ENCODE assay signal across 1 cellular context in the genomic region with DNA sequence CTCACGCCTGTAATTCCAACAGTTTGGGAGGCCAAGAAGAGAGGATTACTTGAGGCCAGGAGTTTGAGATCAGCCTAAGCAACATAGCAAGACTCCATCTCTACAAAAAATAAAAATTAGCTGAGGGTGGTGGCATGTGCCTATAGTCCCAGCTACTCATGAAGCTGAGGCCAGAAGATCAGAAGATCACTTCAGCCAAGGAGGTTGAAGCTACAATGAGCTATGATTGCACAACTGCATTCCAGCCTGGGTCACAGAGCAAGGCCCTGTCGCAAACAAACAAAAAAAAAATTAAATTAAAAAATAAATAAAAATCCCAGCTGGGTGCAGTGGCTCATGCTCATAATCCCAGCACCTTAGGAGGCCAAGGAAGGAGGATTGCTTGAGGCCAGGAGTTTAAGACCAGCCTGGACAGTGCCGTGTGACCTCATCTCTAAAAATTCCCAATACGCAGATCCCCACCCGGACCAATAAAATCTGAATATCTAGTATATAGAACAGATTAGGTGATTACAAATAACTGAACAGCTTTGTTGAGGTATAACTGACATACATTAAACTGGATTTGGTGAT.
TF ChIP-seq lines count a peak whose summit lies in the region.

No MANE protein-coding gene starts in this region.

TF ChIP-seq in HepG2, 621 proteins besides CTCF, POLR2A, EP300 and RAD21 (continued from another document and continues in another):
- TF ChIP-seq, protein P1, sequence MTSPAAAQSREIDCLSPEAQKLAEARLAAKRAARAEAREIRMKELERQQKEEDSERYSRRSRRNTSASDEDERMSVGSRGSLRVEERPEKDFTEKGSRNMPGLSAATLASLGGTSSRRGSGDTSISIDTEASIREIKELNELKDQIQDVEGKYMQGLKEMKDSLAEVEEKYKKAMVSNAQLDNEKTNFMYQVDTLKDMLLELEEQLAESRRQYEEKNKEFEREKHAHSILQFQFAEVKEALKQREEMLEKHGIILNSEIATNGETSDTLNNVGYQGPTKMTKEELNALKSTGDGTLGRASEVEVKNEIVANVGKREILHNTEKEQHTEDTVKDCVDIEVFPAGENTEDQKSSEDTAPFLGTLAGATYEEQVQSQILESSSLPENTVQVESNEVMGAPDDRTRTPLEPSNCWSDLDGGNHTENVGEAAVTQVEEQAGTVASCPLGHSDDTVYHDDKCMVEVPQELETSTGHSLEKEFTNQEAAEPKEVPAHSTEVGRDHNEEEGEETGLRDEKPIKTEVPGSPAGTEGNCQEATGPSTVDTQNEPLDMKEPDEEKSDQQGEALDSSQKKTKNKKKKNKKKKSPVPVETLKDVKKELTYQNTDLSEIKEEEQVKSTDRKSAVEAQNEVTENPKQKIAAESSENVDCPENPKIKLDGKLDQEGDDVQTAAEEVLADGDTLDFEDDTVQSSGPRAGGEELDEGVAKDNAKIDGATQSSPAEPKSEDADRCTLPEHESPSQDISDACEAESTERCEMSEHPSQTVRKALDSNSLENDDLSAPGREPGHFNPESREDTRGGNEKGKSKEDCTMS (CRISPR knock-in tag; conservative IDR thresholded peaks at IDR 0.05), result no peak
- TF ChIP-seq RFXANK (CRISPR knock-in tag; IDR thresholded peaks at IDR 0.05) (no peak), KLF16 (CRISPR knock-in tag; IDR thresholded peaks at IDR 0.05) (peak in 1 of 2 experiments; percentile 53; a peak in 2 of 4 replicates), CEBPG (CRISPR knock-in tag; IDR thresholded peaks at IDR 0.05) (peak; percentile 98), ZNF879 (CRISPR knock-in tag; IDR thresholded peaks at IDR 0.05) (no peak), ZNF772 (CRISPR knock-in tag; IDR thresholded peaks at IDR 0.05) (no peak), PPARG (CRISPR knock-in tag; conservative IDR thresholded peaks at IDR 0.05) (peak; percentile 87), AGO2 (optimal IDR thresholded peaks at IDR 0.05; ENCODE audit: low read depth, low read length) (no peak), CBX2 (IDR thresholded peaks at IDR 0.05; ENCODE audit: low read depth, low read length) (no peak), CBX2 (CRISPR knock-in tag; IDR thresholded peaks at IDR 0.05; ENCODE audit: low read depth) (no peak), NR1H2 (CRISPR knock-in tag; IDR thresholded peaks at IDR 0.05; ENCODE audit: borderline replicate concordance, low read depth) (no peak), ZMYM3 (CRISPR knock-in tag; IDR thresholded peaks at IDR 0.05) (peak; percentile 94), GTF2F1 (IDR thresholded peaks at IDR 0.05; ENCODE audit: low read length) (no peak), TCF7 (IDR thresholded peaks at IDR 0.05; ENCODE audit: low read depth) (peak; percentile 62; the same call in 1 of the 2 replicates), ZMAT3 (CRISPR knock-in tag; conservative IDR thresholded peaks at IDR 0.05) (no peak), KAT7 (CRISPR knock-in tag; IDR thresholded peaks at IDR 0.05; ENCODE audit: borderline replicate concordance) (0 out of 2 replicates have a peak, but pooled peaks have one; percentile 80), TCF12 (IDR thresholded peaks at IDR 0.05) (no peak), TCF12 (CRISPR knock-in tag; IDR thresholded peaks at IDR 0.05) (no peak), ZNF431 (CRISPR knock-in tag; IDR thresholded peaks at IDR 0.05; ENCODE audit: borderline replicate concordance, low read depth) (no peak), NR2F1 (CRISPR knock-in tag; IDR thresholded peaks at IDR 0.05) (peak; percentile 72 to 73), SP140L (CRISPR knock-in tag; IDR thresholded peaks at IDR 0.05; ENCODE audit: borderline replicate concordance) (no peak), HOXA5 (CRISPR knock-in tag; IDR thresholded peaks at IDR 0.05) (no peak), DMAP1 (CRISPR knock-in tag; IDR thresholded peaks at IDR 0.05) (peak; percentile 38; the same call in 1 of the 2 replicates), GATAD1 (CRISPR knock-in tag; IDR thresholded peaks at IDR 0.05) (0 out of 2 replicates have a peak, but pooled peaks have one; percentile 55), KDM1A (CRISPR knock-in tag; IDR thresholded peaks at IDR 0.05) (peak; percentile 53; the same call in 1 of the 2 replicates), SMC3 (IDR thresholded peaks at IDR 0.05; ENCODE audit: low read length) (peak; percentile 35; the same call in 1 of the 2 replicates), ZNF614 (CRISPR knock-in tag; IDR thresholded peaks at IDR 0.05; ENCODE audit: borderline replicate concordance) (peak; percentile 83; the same call in 1 of the 2 replicates), CBX1 (IDR thresholded peaks at IDR 0.05; ENCODE audit: low read depth) (peak; percentile 60), MED1 (CRISPR knock-in tag; IDR thresholded peaks at IDR 0.05) (peak; percentile 86), ARNT (IDR thresholded peaks at IDR 0.05) (no peak), CAMTA2 (CRISPR knock-in tag; IDR thresholded peaks at IDR 0.05; ENCODE audit: borderline replicate concordance) (no peak), ZSCAN9 (CRISPR knock-in tag; IDR thresholded peaks at IDR 0.05; ENCODE audit: borderline replicate concordance) (0 out of 2 replicates have a peak, but pooled peaks have one; percentile 60), ERF (CRISPR knock-in tag; IDR thresholded peaks at IDR 0.05) (peak; percentile 85), KLF15 (CRISPR knock-in tag; IDR thresholded peaks at IDR 0.05; ENCODE audit: borderline replicate concordance) (no peak), RARA (CRISPR knock-in tag; IDR thresholded peaks at IDR 0.05) (peak; percentile 89), ZNF878 (CRISPR knock-in tag; IDR thresholded peaks at IDR 0.05) (peak; percentile 64; the same call in 1 of the 2 replicates), ZNF543 (CRISPR knock-in tag; IDR thresholded peaks at IDR 0.05) (no peak), ATM (IDR thresholded peaks at IDR 0.05; ENCODE audit: borderline replicate concordance) (no peak), NR2F6 (IDR thresholded peaks at IDR 0.05) (peak; percentile 83), NR2F6 (CRISPR knock-in tag; IDR thresholded peaks at IDR 0.05) (peak; percentile 90), TOE1 (CRISPR knock-in tag; IDR thresholded peaks at IDR 0.05) (no peak), ZNF788 (CRISPR knock-in tag; IDR thresholded peaks at IDR 0.05; ENCODE audit: borderline replicate concordance) (no peak), ZNF138 (CRISPR knock-in tag; IDR thresholded peaks at IDR 0.05; ENCODE audit: low read depth) (no peak), ZNF331 (CRISPR knock-in tag; IDR thresholded peaks at IDR 0.05) (peak; percentile 89), ETV6 (CRISPR knock-in tag; conservative IDR thresholded peaks at IDR 0.05) (no peak), RBFOX2 (IDR thresholded peaks at IDR 0.05; ENCODE audit: low read depth, low read length) (no peak), ZNF101 (CRISPR knock-in tag; IDR thresholded peaks at IDR 0.05; ENCODE audit: borderline replicate concordance, low read depth) (no peak), POLR2G (IDR thresholded peaks at IDR 0.05; ENCODE audit: low read depth, low read length) (no peak), SP5 (CRISPR knock-in tag; IDR thresholded peaks at IDR 0.05; ENCODE audit: borderline replicate concordance, low read depth) (0 out of 2 replicates have a peak, but pooled peaks have one; percentile 40), RORA (CRISPR knock-in tag; IDR thresholded peaks at IDR 0.05) (peak; percentile 99), ZNF317 (CRISPR knock-in tag; IDR thresholded peaks at IDR 0.05) (peak; percentile 62; the same call in 1 of the 2 replicates), ZBTB21 (CRISPR knock-in tag; IDR thresholded peaks at IDR 0.05) (no peak), ZNF326 (CRISPR knock-in tag; IDR thresholded peaks at IDR 0.05; ENCODE audit: borderline replicate concordance) (no peak), HDAC6 (IDR thresholded peaks at IDR 0.05; ENCODE audit: low read depth, low read length) (no peak), ZNF30 (CRISPR knock-in tag; IDR thresholded peaks at IDR 0.05) (no peak), NR2F2 (IDR thresholded peaks at IDR 0.05; ENCODE audit: borderline replicate concordance, low read depth) (peak; percentile 49; the same call in 1 of the 2 replicates), TEAD3 (CRISPR knock-in tag; optimal IDR thresholded peaks at IDR 0.05; ENCODE audit: borderline replicate concordance) (peak; percentile 100), GPN1 (CRISPR knock-in tag; IDR thresholded peaks at IDR 0.05; ENCODE audit: borderline replicate concordance) (no peak)
- TF ChIP-seq, protein P2, sequence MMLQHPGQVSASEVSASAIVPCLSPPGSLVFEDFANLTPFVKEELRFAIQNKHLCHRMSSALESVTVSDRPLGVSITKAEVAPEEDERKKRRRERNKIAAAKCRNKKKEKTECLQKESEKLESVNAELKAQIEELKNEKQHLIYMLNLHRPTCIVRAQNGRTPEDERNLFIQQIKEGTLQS (CRISPR knock-in tag; IDR thresholded peaks at IDR 0.05), result no peak
- TF ChIP-seq, protein P3, sequence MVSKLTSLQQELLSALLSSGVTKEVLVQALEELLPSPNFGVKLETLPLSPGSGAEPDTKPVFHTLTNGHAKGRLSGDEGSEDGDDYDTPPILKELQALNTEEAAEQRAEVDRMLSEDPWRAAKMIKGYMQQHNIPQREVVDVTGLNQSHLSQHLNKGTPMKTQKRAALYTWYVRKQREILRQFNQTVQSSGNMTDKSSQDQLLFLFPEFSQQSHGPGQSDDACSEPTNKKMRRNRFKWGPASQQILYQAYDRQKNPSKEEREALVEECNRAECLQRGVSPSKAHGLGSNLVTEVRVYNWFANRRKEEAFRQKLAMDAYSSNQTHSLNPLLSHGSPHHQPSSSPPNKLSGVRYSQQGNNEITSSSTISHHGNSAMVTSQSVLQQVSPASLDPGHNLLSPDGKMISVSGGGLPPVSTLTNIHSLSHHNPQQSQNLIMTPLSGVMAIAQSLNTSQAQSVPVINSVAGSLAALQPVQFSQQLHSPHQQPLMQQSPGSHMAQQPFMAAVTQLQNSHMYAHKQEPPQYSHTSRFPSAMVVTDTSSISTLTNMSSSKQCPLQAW (CRISPR knock-in tag; IDR thresholded peaks at IDR 0.05), result no peak
- TF ChIP-seq, protein P4, sequence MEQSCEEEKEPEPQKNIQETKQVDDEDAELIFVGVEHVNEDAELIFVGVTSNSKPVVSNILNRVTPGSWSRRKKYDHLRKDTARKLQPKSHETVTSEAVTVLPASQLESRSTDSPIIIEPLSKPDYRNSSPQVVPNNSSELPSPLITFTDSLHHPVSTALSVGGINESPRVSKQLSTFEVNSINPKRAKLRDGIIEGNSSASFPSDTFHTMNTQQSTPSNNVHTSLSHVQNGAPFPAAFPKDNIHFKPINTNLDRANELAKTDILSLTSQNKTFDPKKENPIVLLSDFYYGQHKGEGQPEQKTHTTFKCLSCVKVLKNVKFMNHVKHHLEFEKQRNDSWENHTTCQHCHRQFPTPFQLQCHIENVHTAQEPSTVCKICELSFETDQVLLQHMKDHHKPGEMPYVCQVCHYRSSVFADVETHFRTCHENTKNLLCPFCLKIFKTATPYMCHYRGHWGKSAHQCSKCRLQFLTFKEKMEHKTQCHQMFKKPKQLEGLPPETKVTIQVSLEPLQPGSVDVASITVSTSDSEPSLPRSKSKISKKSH (CRISPR knock-in tag; IDR thresholded peaks at IDR 0.05; ENCODE audit: borderline replicate concordance), result no peak
- TF ChIP-seq, protein P5, sequence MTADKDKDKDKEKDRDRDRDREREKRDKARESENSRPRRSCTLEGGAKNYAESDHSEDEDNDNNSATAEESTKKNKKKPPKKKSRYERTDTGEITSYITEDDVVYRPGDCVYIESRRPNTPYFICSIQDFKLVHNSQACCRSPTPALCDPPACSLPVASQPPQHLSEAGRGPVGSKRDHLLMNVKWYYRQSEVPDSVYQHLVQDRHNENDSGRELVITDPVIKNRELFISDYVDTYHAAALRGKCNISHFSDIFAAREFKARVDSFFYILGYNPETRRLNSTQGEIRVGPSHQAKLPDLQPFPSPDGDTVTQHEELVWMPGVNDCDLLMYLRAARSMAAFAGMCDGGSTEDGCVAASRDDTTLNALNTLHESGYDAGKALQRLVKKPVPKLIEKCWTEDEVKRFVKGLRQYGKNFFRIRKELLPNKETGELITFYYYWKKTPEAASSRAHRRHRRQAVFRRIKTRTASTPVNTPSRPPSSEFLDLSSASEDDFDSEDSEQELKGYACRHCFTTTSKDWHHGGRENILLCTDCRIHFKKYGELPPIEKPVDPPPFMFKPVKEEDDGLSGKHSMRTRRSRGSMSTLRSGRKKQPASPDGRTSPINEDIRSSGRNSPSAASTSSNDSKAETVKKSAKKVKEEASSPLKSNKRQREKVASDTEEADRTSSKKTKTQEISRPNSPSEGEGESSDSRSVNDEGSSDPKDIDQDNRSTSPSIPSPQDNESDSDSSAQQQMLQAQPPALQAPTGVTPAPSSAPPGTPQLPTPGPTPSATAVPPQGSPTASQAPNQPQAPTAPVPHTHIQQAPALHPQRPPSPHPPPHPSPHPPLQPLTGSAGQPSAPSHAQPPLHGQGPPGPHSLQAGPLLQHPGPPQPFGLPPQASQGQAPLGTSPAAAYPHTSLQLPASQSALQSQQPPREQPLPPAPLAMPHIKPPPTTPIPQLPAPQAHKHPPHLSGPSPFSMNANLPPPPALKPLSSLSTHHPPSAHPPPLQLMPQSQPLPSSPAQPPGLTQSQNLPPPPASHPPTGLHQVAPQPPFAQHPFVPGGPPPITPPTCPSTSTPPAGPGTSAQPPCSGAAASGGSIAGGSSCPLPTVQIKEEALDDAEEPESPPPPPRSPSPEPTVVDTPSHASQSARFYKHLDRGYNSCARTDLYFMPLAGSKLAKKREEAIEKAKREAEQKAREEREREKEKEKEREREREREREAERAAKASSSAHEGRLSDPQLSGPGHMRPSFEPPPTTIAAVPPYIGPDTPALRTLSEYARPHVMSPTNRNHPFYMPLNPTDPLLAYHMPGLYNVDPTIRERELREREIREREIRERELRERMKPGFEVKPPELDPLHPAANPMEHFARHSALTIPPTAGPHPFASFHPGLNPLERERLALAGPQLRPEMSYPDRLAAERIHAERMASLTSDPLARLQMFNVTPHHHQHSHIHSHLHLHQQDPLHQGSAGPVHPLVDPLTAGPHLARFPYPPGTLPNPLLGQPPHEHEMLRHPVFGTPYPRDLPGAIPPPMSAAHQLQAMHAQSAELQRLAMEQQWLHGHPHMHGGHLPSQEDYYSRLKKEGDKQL (CRISPR knock-in tag; IDR thresholded peaks at IDR 0.05; ENCODE audit: low read depth), result 0 out of 2 replicates have a peak, but pooled peaks have one; percentile 30
- TF ChIP-seq, protein P6, sequence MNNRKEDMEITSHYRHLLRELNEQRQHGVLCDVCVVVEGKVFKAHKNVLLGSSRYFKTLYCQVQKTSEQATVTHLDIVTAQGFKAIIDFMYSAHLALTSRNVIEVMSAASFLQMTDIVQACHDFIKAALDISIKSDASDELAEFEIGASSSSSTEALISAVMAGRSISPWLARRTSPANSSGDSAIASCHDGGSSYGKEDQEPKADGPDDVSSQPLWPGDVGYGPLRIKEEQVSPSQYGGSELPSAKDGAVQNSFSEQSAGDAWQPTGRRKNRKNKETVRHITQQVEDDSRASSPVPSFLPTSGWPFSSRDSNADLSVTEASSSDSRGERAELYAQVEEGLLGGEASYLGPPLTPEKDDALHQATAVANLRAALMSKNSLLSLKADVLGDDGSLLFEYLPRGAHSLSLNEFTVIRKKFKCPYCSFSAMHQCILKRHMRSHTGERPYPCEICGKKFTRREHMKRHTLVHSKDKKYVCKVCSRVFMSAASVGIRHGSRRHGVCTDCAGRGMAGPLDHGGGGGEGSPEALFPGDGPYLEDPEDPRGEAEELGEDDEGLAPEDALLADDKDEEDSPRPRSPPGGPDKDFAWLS (CRISPR knock-in tag; IDR thresholded peaks at IDR 0.05; ENCODE audit: borderline replicate concordance), result no peak
